In the genomic region with DNA sequence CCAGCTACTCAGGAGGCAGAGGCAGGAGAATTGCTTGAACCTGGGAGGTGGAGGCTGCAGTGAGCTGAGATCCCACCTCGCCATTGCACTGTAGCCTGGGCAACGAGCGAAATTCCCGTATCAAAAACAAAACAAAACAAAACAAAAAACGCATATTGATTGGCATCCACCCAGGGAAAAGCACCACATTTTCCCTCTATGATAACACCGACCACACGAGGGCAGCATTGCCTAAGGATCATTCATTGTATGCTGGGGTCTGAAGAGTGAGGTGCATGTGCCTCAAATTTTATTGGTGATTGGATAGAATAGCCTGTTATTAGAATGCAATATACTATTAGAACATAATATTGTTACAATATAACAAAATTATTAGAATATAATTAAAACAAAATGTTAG, we compare ENCODE assay signal across 10 cellular contexts.
DNase-seq lines count a peak whose midpoint lies in the region; ATAC-seq and TF ChIP-seq lines count a peak whose summit lies in the region.
"Had no signal": no experiment of that assay in that cellular context is flagged by ENCODE, and none has a peak within 500 bp of the region (broad histone marks: within the 10 kb centered on the region; RNA-seq: fewer than 3 reads in every experiment).

No MANE protein-coding gene starts in this region.

- CTCF ChIA-PET in activated CD8-positive, alpha-beta memory T cell treated with anti-CD3 and anti-CD28 coated beads, Interleukin-2, amount 10 ng/mL, durations not matched to agents 7 days and 5 days (lab: Charles Lee): interaction anchor here (1.7 kb wide), 1 partner anchor 10 kb away, joined by 3 read pairs; no protein-coding TSS in a partner anchor

- no peaks in the 10 kb centered on the region for H3K9me3 Mint-ChIP-seq in activated CD8-positive, alpha-beta memory T cell treated with anti-CD3 and anti-CD28 coated beads, Interleukin-2, amount 10 ng/mL, durations not matched to agents 7 days and 5 days (ENCODE audit: low read depth)
- H3K9me3 Mint-ChIP-seq in T-helper 2 cell treated with Interferon-gamma antibody and Interleukin-4, amounts not matched to agents 5 μg/mL and 100 μg/mL, for 36 hours: no peaks in the 10 kb centered on the region
- H3K9me3 Mint-ChIP-seq: CD4-positive, CD25-positive, alpha-beta regulatory T cell had no signal

- no peaks in the 10 kb centered on the region for H3K27me3 ChIP-seq in foreskin keratinocyte

- H3K4me1 Mint-ChIP-seq in activated CD8-positive, alpha-beta memory T cell treated with anti-CD3 and anti-CD28 coated beads, Interleukin-2, amount 10 ng/mL, durations not matched to agents 7 days and 5 days: peaks cover 26% of the 10 kb centered on the region
- peaks cover 25% of the 10 kb centered on the region for H3K4me1 Mint-ChIP-seq in T-helper 2 cell treated with Interferon-gamma antibody and Interleukin-4, amounts not matched to agents 5 μg/mL and 100 μg/mL, for 36 hours (ENCODE audit: low read depth)

- ATAC-seq in activated CD8-positive, alpha-beta memory T cell treated with anti-CD3 and anti-CD28 coated beads, Interleukin-2, amount 10 ng/mL, durations not matched to agents 7 days and 5 days: peak; percentile 48
- ATAC-seq in foreskin keratinocyte (no peak), HG03045 (IDR thresholded peaks at IDR 0.05; ENCODE audit: unreplicated experiment) (no peak)

- peaks cover 20% of the 10 kb centered on the region for H3K36me3 Mint-ChIP-seq in activated CD8-positive, alpha-beta memory T cell treated with anti-CD3 and anti-CD28 coated beads, Interleukin-2, amount 10 ng/mL, durations not matched to agents 7 days and 5 days
- peaks cover 52% of the 10 kb centered on the region for H3K36me3 Mint-ChIP-seq in T-helper 2 cell treated with Interferon-gamma antibody and Interleukin-4, amounts not matched to agents 5 μg/mL and 100 μg/mL, for 36 hours (ENCODE audit: low read depth)
- H3K36me3 Mint-ChIP-seq: CD4-positive, CD25-positive, alpha-beta regulatory T cell had no signal

- H3K4me3 Mint-ChIP-seq in activated CD8-positive, alpha-beta memory T cell treated with anti-CD3 and anti-CD28 coated beads, Interleukin-2, amount 10 ng/mL, durations not matched to agents 7 days and 5 days: no peak overlapping the region
- no peak overlapping the region for H3K4me3 Mint-ChIP-seq in T-helper 2 cell treated with Interferon-gamma antibody and Interleukin-4, amounts not matched to agents 5 μg/mL and 100 μg/mL, for 36 hours
- H3K4me3 Mint-ChIP-seq: CD4-positive, CD25-positive, alpha-beta regulatory T cell had no signal

- no peaks in the 10 kb centered on the region for H3K27me3 Mint-ChIP-seq in activated CD8-positive, alpha-beta memory T cell treated with anti-CD3 and anti-CD28 coated beads, Interleukin-2, amount 10 ng/mL, durations not matched to agents 7 days and 5 days
- H3K27me3 Mint-ChIP-seq in T-helper 2 cell treated with Interferon-gamma antibody and Interleukin-4, amounts not matched to agents 5 μg/mL and 100 μg/mL, for 36 hours (ENCODE audit: low read depth): no peaks in the 10 kb centered on the region
- H3K27me3 Mint-ChIP-seq: CD4-positive, CD25-positive, alpha-beta regulatory T cell had no signal

- no peak overlapping the region for H3K27ac ChIP-seq in foreskin keratinocyte

- no peaks in the 10 kb centered on the region for H3K4me1 ChIP-seq in foreskin keratinocyte

- peak overlapping the region; percentile 54 for H3K27ac Mint-ChIP-seq in activated CD8-positive, alpha-beta memory T cell treated with anti-CD3 and anti-CD28 coated beads, Interleukin-2, amount 10 ng/mL, durations not matched to agents 7 days and 5 days
- peak overlapping the region; percentile 50 for H3K27ac Mint-ChIP-seq in T-helper 2 cell treated with Interferon-gamma antibody and Interleukin-4, amounts not matched to agents 5 μg/mL and 100 μg/mL, for 36 hours

- TF ChIP-seq CTCF in foreskin keratinocyte (conservative IDR thresholded peaks at IDR 0.05): peak; percentile 72

- DNase-seq in activated CD8-positive, alpha-beta memory T cell treated with anti-CD3 and anti-CD28 coated beads, Interleukin-2, amount 10 ng/mL, durations not matched to agents 7 days and 5 days: peak; percentile 50
- no peak for DNase-seq in activated CD8-positive, alpha-beta memory T cell treated with anti-CD3 and anti-CD28 coated beads, Interleukin-2, amount 50 U/mL, for 4 hours
- peak; percentile 7 for DNase-seq in T-helper 2 cell treated with Interferon-gamma antibody and Interleukin-4, amounts not matched to agents 5 μg/mL and 100 μg/mL, for 36 hours (ENCODE audit: low spot score)
- DNase-seq in foreskin keratinocyte: peak in 1 of 2 donors; percentile 24
- peak; percentile 66 for DNase-seq in superior temporal gyrus (ENCODE audit: extremely low spot score)
- no peak for DNase-seq in NCI-H2029 treated with DMSO at 0.1 percent for 48 hours (lab: John Stamatoyannopoulos, UW)
- DNase-seq in retina: no peak
- DNase-seq: CD4-positive, CD25-positive, alpha-beta regulatory T cell; left cardiac atrium had no signal

Comparison
In these comparisons a context has a peak if more than half of its experiments do, and no peak if none do; other contexts are left out.
1. DNase-seq: peak in activated CD8-positive, alpha-beta memory T cell treated with anti-CD3 and anti-CD28 coated beads, Interleukin-2, amount 10 ng/mL, durations not matched to agents 7 days and 5 days (single experiment), T-helper 2 cell treated with Interferon-gamma antibody and Interleukin-4, amounts not matched to agents 5 μg/mL and 100 μg/mL, for 36 hours (single experiment) and superior temporal gyrus (single experiment); none in activated CD8-positive, alpha-beta memory T cell treated with anti-CD3 and anti-CD28 coated beads, Interleukin-2, amount 50 U/mL, for 4 hours (single experiment), NCI-H2029 treated with DMSO at 0.1 percent for 48 hours (single experiment) and retina (single experiment).